8 cellular contexts compared by ENCODE assay signal in the genomic region with DNA sequence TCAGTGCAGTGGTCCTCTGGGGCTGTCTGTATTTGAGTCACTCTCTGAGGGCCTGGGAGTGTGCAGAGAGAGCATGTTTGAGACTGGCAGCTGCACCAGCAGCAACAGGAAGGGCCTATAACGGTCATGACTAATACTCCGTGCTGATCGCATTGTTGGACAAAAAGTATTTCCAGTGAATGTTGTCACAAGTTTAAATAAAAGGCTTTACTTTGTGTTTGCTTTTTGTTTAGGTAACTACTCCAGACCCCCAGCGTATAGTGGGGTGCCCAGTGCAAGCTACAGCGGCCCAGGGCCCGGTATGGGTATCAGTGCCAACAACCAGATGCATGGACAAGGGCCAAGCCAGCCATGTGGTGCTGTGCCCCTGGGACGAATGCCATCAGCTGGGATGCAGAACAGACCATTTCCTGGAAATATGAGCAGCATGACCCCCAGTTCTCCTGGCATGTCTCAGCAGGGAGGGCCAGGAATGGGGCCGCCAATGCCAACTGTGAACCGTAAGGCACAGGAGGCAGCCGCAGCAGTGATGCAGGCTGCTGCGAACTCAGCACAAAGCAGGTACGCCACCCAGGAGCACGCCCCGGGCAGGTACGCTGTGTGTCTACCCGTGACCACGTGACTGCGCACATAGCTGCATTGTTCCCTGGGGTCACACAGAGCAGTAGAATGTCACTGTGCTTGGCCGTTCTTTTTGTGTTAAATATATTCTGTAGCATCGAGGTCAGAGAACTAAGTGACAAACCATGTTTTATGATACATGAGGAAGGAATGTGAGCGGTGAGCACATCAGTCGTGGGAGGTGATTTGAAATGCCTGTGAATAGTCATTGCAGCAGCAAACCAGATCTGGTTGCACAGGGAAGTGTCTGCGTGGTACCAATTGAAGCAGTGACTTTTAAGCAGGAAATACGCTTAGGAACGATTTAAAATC.
DNase-seq lines count a peak whose midpoint lies in the region; ATAC-seq and TF ChIP-seq lines count a peak whose summit lies in the region.

No MANE protein-coding gene starts in this region.

- H3K27ac ChIP-seq in fibroblast of lung (ENCODE audit: insufficient read depth, low read length) = peak overlapping the region; percentile 98

- TF ChIP-seq CTCF in fibroblast of lung (conservative IDR thresholded peaks at IDR 0.05 in 1 of 2, IDR thresholded peaks at IDR 0.05 in 1 of 2; ENCODE audit: low read depth in 1 of 2, low read length in 2 of 2) = no peak

- H3K79me2 ChIP-seq in fibroblast of lung (ENCODE audit: control insufficient read depth, insufficient read depth, low read length) = no peaks in the 10 kb centered on the region

- no peaks in the 10 kb centered on the region for H3K9me3 ChIP-seq in fibroblast of lung (ENCODE audit: control insufficient read depth, insufficient read depth, low read depth, low read length)

- no peaks in the 10 kb centered on the region for H3K27me3 ChIP-seq in fibroblast of lung (ENCODE audit: control insufficient read depth, insufficient read depth, low read length)

- H3K36me3 ChIP-seq in fibroblast of lung (ENCODE audit: control insufficient read depth, insufficient read depth, low read length) = no peaks in the 10 kb centered on the region

- H3K9ac ChIP-seq in fibroblast of lung (ENCODE audit: insufficient read depth, low read length) = peak overlapping the region; percentile 44

- peaks cover 35% of the 10 kb centered on the region for H3K4me1 ChIP-seq in fibroblast of lung (ENCODE audit: control insufficient read depth, extremely low read depth, insufficient read depth, low read length)

- H2AFZ ChIP-seq in fibroblast of lung (ENCODE audit: low read length) = no peak overlapping the region

- no peak for ATAC-seq in HG03045 (IDR thresholded peaks at IDR 0.05; ENCODE audit: unreplicated experiment)

- H3K4me2 ChIP-seq in fibroblast of lung (ENCODE audit: extremely low read depth, insufficient read depth, low read length) = peak overlapping the region; percentile 67

- H4K20me1 ChIP-seq in fibroblast of lung (ENCODE audit: control insufficient read depth, extremely low read depth, insufficient read depth, low read length) = no peaks in the 10 kb centered on the region

- DNase-seq in Caki2 (ENCODE audit: low read depth) (peak; percentile 84), RPMI7951 (ENCODE audit: low read depth) (peak; percentile 96), fibroblast of lung (ENCODE audit: low read depth in 2 of 2) (peak; percentile 92 to 97), nucleus accumbens (lab: John Stamatoyannopoulos, UW) (peak in 54 of 56 donors; percentile 19 to 90 (median 60)), cerebellum (ENCODE audit: low spot score) (no peak), iPS-NIHi7 (ENCODE audit: extremely low spot score) (no peak)
- no peak for DNase-seq in activated CD4-positive, alpha-beta T cell treated with anti-CD3 and anti-CD28 coated beads for 1 hour

- in situ Hi-C loops in Caki2 (cut with HindIII; ENCODE audit: low pct_unique_long_range_greater_than_20kb, low sequenced_read_pairs) = no loop called here

- no peak overlapping the region for H3K4me3 ChIP-seq in fibroblast of lung (replicated peaks in 1 of 4; ENCODE audit: control extremely low read depth in 1 of 4, insufficient read depth in 1 of 4, low read depth in 3 of 4, low read length in 4 of 4)

Comparison
In these comparisons a context has a peak if more than half of its experiments do, and no peak if none do; other contexts are left out.
1. DNase-seq: peak in Caki2 (single experiment), RPMI7951 (single experiment), fibroblast of lung (2 of 2) and nucleus accumbens (54 of 56); none in cerebellum (single experiment), iPS-NIHi7 (single experiment) and activated CD4-positive, alpha-beta T cell treated with anti-CD3 and anti-CD28 coated beads for 1 hour (single experiment).